Comparison of ENCODE assay signal across 1 cellular context in genomic region chr11:57237204-57237681, GRCh38.
TF ChIP-seq lines count a peak whose summit lies in the region.

APLNR (minus strand) TSS chr11:57237250; CDS start chr11:57237004, 246 bp downstream.

TF ChIP-seq in H1, 55 proteins besides CTCF, POLR2A, EP300 and RAD21:
- no peak for TF ChIP-seq SAP30 (IDR thresholded peaks at IDR 0.05; ENCODE audit: insufficient read depth, insufficient replicate concordance, low read length)
